In the genomic region with DNA sequence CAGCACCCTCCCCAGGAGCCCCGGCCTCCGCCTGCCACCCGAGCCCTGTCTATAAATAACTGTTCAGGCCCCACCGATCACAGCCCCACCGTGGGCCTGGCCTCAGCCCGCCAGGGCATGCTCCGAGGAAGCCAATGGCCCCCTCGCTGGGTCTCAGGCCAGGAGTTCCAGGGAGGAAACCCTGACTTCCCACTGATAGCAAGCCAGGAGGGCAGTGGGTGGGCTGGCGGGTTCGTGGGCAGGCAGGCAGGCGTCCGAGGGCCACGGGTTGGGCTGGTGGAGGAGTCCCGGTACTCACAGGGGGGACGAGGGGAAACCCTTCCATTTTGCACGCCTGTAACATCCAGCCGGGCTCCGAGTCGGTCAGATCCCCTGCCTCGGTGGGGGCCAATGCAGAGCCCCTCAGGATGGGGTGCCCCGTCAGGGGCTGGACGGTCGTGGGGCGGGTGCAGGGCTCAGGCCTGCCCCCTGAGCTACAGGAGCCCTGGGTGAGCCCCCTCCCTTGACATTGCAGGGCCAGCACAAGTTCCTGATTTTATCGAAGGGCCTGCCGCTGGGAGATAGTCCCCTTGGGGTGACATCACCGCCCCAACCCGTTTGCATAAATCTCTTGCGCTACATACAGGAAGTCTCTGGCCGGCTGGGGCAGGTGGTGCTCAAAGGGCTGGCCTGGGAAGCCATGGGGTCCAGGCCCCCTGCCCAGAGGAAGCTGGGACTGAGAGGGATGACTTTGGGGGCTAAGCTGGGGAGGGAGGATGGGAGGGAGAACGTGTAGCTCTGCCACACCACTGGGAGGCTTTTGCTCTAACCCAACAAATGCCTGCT, we compare ENCODE assay signal across 1 cellular context.
TF ChIP-seq lines count a peak whose summit lies in the region.

A gene (minus strand): TSS at position 537 of the 825 bp plus-strand sequence. CDS start 194 bp downstream, at position 343.

TF ChIP-seq in GM12878, 131 proteins besides CTCF, POLR2A, EP300 and RAD21 (continues in another document):
- TF ChIP-seq, protein P1, sequence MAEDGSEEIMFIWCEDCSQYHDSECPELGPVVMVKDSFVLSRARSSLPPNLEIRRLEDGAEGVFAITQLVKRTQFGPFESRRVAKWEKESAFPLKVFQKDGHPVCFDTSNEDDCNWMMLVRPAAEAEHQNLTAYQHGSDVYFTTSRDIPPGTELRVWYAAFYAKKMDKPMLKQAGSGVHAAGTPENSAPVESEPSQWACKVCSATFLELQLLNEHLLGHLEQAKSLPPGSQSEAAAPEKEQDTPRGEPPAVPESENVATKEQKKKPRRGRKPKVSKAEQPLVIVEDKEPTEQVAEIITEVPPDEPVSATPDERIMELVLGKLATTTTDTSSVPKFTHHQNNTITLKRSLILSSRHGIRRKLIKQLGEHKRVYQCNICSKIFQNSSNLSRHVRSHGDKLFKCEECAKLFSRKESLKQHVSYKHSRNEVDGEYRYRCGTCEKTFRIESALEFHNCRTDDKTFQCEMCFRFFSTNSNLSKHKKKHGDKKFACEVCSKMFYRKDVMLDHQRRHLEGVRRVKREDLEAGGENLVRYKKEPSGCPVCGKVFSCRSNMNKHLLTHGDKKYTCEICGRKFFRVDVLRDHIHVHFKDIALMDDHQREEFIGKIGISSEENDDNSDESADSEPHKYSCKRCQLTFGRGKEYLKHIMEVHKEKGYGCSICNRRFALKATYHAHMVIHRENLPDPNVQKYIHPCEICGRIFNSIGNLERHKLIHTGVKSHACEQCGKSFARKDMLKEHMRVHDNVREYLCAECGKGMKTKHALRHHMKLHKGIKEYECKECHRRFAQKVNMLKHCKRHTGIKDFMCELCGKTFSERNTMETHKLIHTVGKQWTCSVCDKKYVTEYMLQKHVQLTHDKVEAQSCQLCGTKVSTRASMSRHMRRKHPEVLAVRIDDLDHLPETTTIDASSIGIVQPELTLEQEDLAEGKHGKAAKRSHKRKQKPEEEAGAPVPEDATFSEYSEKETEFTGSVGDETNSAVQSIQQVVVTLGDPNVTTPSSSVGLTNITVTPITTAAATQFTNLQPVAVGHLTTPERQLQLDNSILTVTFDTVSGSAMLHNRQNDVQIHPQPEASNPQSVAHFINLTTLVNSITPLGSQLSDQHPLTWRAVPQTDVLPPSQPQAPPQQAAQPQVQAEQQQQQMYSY (CRISPR knock-in tag; IDR thresholded peaks at IDR 0.05) = no peak
- TF ChIP-seq YY1 (IDR thresholded peaks at IDR 0.05; ENCODE audit: low read depth, low read length) = 0 out of 2 replicates have a peak, but pooled peaks have one; percentile 16
- TF ChIP-seq KLF5 (IDR thresholded peaks at IDR 0.05; ENCODE audit: partially characterized antibody) = no peak
- TF ChIP-seq MYB (IDR thresholded peaks at IDR 0.05; ENCODE audit: borderline replicate concordance, low read depth, low read length) = no peak
- TF ChIP-seq NR2C2 (IDR thresholded peaks at IDR 0.05; ENCODE audit: borderline replicate concordance, control insufficient read depth, insufficient read length, low read depth) = no peak
- TF ChIP-seq CEBPB (IDR thresholded peaks at IDR 0.05; ENCODE audit: borderline replicate concordance in 1 of 2, low read depth in 2 of 2, low read length in 2 of 2) = no peak
- no peak for TF ChIP-seq NFYA (IDR thresholded peaks at IDR 0.05; ENCODE audit: borderline replicate concordance, low read depth, low read length)
- no peak for TF ChIP-seq TBL1XR1 (IDR thresholded peaks at IDR 0.05; ENCODE audit: low read depth, low read length)
- TF ChIP-seq, protein P2, sequence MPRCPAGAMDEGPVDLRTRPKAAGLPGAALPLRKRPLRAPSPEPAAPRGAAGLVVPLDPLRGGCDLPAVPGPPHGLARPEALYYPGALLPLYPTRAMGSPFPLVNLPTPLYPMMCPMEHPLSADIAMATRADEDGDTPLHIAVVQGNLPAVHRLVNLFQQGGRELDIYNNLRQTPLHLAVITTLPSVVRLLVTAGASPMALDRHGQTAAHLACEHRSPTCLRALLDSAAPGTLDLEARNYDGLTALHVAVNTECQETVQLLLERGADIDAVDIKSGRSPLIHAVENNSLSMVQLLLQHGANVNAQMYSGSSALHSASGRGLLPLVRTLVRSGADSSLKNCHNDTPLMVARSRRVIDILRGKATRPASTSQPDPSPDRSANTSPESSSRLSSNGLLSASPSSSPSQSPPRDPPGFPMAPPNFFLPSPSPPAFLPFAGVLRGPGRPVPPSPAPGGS (IDR thresholded peaks at IDR 0.05; ENCODE audit: borderline replicate concordance, insufficient read depth, low read depth, low read length, poor library complexity, severe bottlenecking) = no peak
- TF ChIP-seq, protein P3, sequence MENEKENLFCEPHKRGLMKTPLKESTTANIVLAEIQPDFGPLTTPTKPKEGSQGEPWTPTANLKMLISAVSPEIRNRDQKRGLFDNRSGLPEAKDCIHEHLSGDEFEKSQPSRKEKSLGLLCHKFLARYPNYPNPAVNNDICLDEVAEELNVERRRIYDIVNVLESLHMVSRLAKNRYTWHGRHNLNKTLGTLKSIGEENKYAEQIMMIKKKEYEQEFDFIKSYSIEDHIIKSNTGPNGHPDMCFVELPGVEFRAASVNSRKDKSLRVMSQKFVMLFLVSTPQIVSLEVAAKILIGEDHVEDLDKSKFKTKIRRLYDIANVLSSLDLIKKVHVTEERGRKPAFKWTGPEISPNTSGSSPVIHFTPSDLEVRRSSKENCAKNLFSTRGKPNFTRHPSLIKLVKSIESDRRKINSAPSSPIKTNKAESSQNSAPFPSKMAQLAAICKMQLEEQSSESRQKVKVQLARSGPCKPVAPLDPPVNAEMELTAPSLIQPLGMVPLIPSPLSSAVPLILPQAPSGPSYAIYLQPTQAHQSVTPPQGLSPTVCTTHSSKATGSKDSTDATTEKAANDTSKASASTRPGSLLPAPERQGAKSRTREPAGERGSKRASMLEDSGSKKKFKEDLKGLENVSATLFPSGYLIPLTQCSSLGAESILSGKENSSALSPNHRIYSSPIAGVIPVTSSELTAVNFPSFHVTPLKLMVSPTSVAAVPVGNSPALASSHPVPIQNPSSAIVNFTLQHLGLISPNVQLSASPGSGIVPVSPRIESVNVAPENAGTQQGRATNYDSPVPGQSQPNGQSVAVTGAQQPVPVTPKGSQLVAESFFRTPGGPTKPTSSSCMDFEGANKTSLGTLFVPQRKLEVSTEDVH (IDR thresholded peaks at IDR 0.05; ENCODE audit: low read depth, partially characterized antibody) = no peak
- TF ChIP-seq HDAC2 (IDR thresholded peaks at IDR 0.05) = no peak
- TF ChIP-seq ZNF207 (IDR thresholded peaks at IDR 0.05; ENCODE audit: borderline replicate concordance) = no peak; the same call in 1 of the 2 replicates
- no peak; the same call in 1 of the 2 replicates for TF ChIP-seq CBFB (IDR thresholded peaks at IDR 0.05; ENCODE audit: low read depth)
- 0 out of 2 replicates have a peak, but pooled peaks have one; percentile 20 for TF ChIP-seq SMARCA5 (IDR thresholded peaks at IDR 0.05)
- TF ChIP-seq ZNF24 (IDR thresholded peaks at IDR 0.05) = no peak
- TF ChIP-seq EED (IDR thresholded peaks at IDR 0.05; ENCODE audit: low read depth) = peak; percentile 36; the same call in 1 of the 2 replicates
- no peak for TF ChIP-seq NR2C1 (IDR thresholded peaks at IDR 0.05)
- 0 out of 2 replicates have a peak, but pooled peaks have one; percentile 54 for TF ChIP-seq PML (IDR thresholded peaks at IDR 0.05; ENCODE audit: low read length)
- TF ChIP-seq JUND (IDR thresholded peaks at IDR 0.05; ENCODE audit: low read depth, low read length) = 0 out of 2 replicates have a peak, but pooled peaks have one; percentile 28
- no peak for TF ChIP-seq ASH2L (IDR thresholded peaks at IDR 0.05; ENCODE audit: borderline replicate concordance, low read depth)
- TF ChIP-seq MYC (IDR thresholded peaks at IDR 0.05; ENCODE audit: insufficient read depth, insufficient read length, insufficient replicate concordance, low read length, severe bottlenecking) = no peak
- TF ChIP-seq, protein P4, sequence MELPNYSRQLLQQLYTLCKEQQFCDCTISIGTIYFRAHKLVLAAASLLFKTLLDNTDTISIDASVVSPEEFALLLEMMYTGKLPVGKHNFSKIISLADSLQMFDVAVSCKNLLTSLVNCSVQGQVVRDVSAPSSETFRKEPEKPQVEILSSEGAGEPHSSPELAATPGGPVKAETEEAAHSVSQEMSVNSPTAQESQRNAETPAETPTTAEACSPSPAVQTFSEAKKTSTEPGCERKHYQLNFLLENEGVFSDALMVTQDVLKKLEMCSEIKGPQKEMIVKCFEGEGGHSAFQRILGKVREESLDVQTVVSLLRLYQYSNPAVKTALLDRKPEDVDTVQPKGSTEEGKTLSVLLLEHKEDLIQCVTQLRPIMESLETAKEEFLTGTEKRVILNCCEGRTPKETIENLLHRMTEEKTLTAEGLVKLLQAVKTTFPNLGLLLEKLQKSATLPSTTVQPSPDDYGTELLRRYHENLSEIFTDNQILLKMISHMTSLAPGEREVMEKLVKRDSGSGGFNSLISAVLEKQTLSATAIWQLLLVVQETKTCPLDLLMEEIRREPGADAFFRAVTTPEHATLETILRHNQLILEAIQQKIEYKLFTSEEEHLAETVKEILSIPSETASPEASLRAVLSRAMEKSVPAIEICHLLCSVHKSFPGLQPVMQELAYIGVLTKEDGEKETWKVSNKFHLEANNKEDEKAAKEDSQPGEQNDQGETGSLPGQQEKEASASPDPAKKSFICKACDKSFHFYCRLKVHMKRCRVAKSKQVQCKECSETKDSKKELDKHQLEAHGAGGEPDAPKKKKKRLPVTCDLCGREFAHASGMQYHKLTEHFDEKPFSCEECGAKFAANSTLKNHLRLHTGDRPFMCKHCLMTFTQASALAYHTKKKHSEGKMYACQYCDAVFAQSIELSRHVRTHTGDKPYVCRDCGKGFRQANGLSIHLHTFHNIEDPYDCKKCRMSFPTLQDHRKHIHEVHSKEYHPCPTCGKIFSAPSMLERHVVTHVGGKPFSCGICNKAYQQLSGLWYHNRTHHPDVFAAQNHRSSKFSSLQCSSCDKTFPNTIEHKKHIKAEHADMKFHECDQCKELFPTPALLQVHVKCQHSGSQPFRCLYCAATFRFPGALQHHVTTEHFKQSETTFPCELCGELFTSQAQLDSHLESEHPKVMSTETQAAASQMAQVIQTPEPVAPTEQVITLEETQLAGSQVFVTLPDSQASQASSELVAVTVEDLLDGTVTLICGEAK (IDR thresholded peaks at IDR 0.05; ENCODE audit: borderline replicate concordance) = no peak; the same call in 1 of the 2 replicates
- TF ChIP-seq, protein P5, sequence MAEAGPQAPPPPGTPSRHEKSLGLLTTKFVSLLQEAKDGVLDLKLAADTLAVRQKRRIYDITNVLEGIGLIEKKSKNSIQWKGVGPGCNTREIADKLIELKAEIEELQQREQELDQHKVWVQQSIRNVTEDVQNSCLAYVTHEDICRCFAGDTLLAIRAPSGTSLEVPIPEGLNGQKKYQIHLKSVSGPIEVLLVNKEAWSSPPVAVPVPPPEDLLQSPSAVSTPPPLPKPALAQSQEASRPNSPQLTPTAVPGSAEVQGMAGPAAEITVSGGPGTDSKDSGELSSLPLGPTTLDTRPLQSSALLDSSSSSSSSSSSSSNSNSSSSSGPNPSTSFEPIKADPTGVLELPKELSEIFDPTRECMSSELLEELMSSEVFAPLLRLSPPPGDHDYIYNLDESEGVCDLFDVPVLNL (IDR thresholded peaks at IDR 0.05; ENCODE audit: low read depth, low read length) = no peak
- no peak for TF ChIP-seq BMI1 (IDR thresholded peaks at IDR 0.05; ENCODE audit: borderline replicate concordance)
- TF ChIP-seq DPF2 (IDR thresholded peaks at IDR 0.05) = peak; percentile 52
- no peak for TF ChIP-seq ZSCAN29 (IDR thresholded peaks at IDR 0.05)
- TF ChIP-seq SMAD1 (IDR thresholded peaks at IDR 0.05; ENCODE audit: low read depth, partially characterized antibody) = peak; percentile 54
- TF ChIP-seq SUPT20H (IDR thresholded peaks at IDR 0.05; ENCODE audit: borderline replicate concordance, control insufficient read depth, low read depth, low read length) = no peak
- no peak for TF ChIP-seq NFIC (IDR thresholded peaks at IDR 0.05; ENCODE audit: low read depth, low read length)
- TF ChIP-seq FOXK2 (IDR thresholded peaks at IDR 0.05) = no peak
- TF ChIP-seq, protein P6, sequence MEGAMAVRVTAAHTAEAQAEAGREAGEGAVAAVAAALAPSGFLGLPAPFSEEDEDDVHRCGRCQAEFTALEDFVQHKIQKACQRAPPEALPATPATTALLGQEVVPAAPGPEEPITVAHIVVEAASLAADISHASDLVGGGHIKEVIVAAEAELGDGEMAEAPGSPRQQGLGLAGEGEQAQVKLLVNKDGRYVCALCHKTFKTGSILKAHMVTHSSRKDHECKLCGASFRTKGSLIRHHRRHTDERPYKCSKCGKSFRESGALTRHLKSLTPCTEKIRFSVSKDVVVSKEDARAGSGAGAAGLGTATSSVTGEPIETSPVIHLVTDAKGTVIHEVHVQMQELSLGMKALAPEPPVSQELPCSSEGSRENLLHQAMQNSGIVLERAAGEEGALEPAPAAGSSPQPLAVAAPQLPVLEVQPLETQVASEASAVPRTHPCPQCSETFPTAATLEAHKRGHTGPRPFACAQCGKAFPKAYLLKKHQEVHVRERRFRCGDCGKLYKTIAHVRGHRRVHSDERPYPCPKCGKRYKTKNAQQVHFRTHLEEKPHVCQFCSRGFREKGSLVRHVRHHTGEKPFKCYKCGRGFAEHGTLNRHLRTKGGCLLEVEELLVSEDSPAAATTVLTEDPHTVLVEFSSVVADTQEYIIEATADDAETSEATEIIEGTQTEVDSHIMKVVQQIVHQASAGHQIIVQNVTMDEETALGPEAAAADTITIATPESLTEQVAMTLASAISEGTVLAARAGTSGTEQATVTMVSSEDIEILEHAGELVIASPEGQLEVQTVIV (IDR thresholded peaks at IDR 0.05; ENCODE audit: borderline replicate concordance, partially characterized antibody) = peak; percentile 33
- peak; percentile 35; the same call in 1 of the 2 replicates for TF ChIP-seq MXI1 (IDR thresholded peaks at IDR 0.05; ENCODE audit: low read depth, low read length)
- no peak for TF ChIP-seq BCL11A (IDR thresholded peaks at IDR 0.05; ENCODE audit: low read depth, low read length)
- TF ChIP-seq, protein P7, sequence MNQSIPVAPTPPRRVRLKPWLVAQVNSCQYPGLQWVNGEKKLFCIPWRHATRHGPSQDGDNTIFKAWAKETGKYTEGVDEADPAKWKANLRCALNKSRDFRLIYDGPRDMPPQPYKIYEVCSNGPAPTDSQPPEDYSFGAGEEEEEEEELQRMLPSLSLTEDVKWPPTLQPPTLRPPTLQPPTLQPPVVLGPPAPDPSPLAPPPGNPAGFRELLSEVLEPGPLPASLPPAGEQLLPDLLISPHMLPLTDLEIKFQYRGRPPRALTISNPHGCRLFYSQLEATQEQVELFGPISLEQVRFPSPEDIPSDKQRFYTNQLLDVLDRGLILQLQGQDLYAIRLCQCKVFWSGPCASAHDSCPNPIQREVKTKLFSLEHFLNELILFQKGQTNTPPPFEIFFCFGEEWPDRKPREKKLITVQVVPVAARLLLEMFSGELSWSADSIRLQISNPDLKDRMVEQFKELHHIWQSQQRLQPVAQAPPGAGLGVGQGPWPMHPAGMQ (IDR thresholded peaks at IDR 0.05; ENCODE audit: borderline replicate concordance) = no peak
- no peak for TF ChIP-seq SRF (IDR thresholded peaks at IDR 0.05; ENCODE audit: low read depth in 2 of 2, low read length in 2 of 2)
